ENCODE assay signal across 7 cellular contexts in the genomic region with DNA sequence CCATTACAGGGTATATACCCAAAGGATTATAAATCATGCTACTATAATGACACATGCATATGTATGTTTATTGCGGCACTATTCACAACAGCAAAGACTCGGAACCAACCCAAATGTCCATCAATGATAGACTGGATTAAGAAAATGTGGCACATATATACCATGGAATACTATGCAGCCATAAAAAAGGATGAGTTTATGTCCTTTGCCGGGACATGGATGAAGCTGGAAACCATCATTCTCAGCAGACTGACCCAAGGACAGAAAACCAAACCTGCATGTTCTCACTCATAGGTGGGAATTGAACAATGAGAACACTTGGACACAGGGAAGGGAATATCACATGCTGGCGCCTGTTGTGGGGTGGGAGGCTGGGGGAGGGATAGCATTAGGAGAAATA. TPM values are rescaled to one million over a fixed set of nuclear protein-coding genes. Genes with fewer than 3 reads are reported as not detected.
"Had no signal": no experiment of that assay in that cellular context is flagged by ENCODE, and none has a peak within 500 bp of the region (broad histone marks: within the 10 kb centered on the region; RNA-seq: fewer than 3 reads in every experiment).

No MANE protein-coding gene starts in this region.

RNA-seq across cellular contexts. Expression of gene PTH2R, which starts 9.8 kb away (rescaled TPM):
- total RNA-seq: PC-3, PC-9, Peyer's patch, Right ventricle myocardium inferior, Right ventricle myocardium superior, RPMI7951, SJSA1 had no signal
